In the genomic region with DNA sequence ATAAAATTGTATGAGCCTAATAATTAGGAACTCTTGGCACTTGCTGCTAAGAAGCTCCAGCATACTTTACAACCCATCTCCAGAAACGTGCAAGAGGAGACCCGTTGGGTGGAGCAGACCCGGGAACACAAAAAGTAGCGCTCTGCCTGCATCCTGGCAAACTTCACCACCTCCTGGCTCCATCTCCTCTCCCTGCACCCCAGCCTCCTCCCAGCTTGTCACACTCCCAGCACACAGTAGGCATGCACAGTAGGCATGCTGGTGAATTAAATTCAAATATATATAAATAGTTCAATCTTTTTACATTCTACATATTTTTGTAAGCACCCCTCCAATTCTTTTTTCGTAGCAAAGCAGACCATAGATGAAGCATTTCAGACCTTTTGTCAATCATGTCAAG, we compare ENCODE assay signal across 8 cellular contexts. TPM values are rescaled to one million over a fixed set of nuclear protein-coding genes. Genes with fewer than 3 reads are reported as not detected.
DNase-seq lines count a peak whose midpoint lies in the region; ATAC-seq and TF ChIP-seq lines count a peak whose summit lies in the region.

No MANE protein-coding gene starts in this region.

- H3K9me3 Mint-ChIP-seq in memory B cell, result no peaks in the 10 kb centered on the region

- peak overlapping the region; percentile 84 for H3K4me3 Mint-ChIP-seq in memory B cell

- no peaks in the 10 kb centered on the region for H3K9me3 ChIP-seq in heart right ventricle
- H3K9me3 ChIP-seq in vagina, result no peaks in the 10 kb centered on the region

- H3K36me3 ChIP-seq in heart right ventricle (no peaks in the 10 kb centered on the region), vagina (no peaks in the 10 kb centered on the region)

- no peak overlapping the region for H3K27ac Mint-ChIP-seq in memory B cell

- WGBS in heart right ventricle, 2 donors, result 45 to 54% methylated on average over 5 of the region's 5 CpGs

- H3K27ac ChIP-seq in heart right ventricle (peak overlapping the region in 3 of 10 donors; percentile 80 to 90 (median 81)), vagina (peak overlapping the region; percentile 85)

- no peak for DNase-seq in heart right ventricle
- no peak for DNase-seq in Right ventricle myocardium superior
- no peak for DNase-seq in astrocyte of the spinal cord (ENCODE audit: low read depth, low spot score)
- DNase-seq in memory B cell (ENCODE audit: low spot score in 2 of 2), result no peak
- no peak for DNase-seq in vagina (ENCODE audit: extremely low spot score in 2 of 2)
- DNase-seq in NCI-H128 (lab: John Stamatoyannopoulos, UW; ENCODE audit: unreplicated experiment), result no peak
- DNase-seq in NCI-H2029 (lab: John Stamatoyannopoulos, UW), result no peak
- DNase-seq in NCI-H2196 (lab: John Stamatoyannopoulos, UW; ENCODE audit: unreplicated experiment), result no peak

- H3K27me3 Mint-ChIP-seq in memory B cell, result peaks cover 16% of the 10 kb centered on the region

- H3K4me1 ChIP-seq in heart right ventricle (peaks cover 0 to 20% (median 14%) of the 10 kb centered on the region in 9 donors), vagina (peaks cover 19% of the 10 kb centered on the region)

- TF ChIP-seq POLR2A in vagina (IDR thresholded peaks at IDR 0.05), result no peak

- no peak for ATAC-seq in heart right ventricle
- no peak for ATAC-seq in Right ventricle myocardium superior (ENCODE audit: poor library complexity)
- no peak for ATAC-seq in memory B cell (ENCODE audit: low read depth)

- H3K4me3 ChIP-seq in heart right ventricle (peak overlapping the region in 7 of 10 donors; percentile 65 to 90 (median 85)), astrocyte of the spinal cord (ENCODE audit: low read depth, low read length) (peak overlapping the region; percentile 64), vagina (peak overlapping the region in 1 of 2 donors; percentile 60)

- intact Hi-C loops in heart right ventricle (cut with DNase I), result loop anchor here in 7 of 10 donors (5.0 kb wide), 2 partner anchors 35 to 40 kb away; partner anchors contain the start of gene WSB2 (in 6 of the 7)
- intact Hi-C loops in Right ventricle myocardium superior (cut with DNase I), result loop anchor here (10.0 kb wide), 1 partner anchor 228 kb away; no protein-coding TSS in a partner anchor
- intact Hi-C loops in vagina (cut with DNase I), result no loop called here

- H3K27me3 ChIP-seq in heart right ventricle (peaks cover 0 to 8% (median 0%) of the 10 kb centered on the region in 7 donors), vagina (no peaks in the 10 kb centered on the region)

- TF ChIP-seq CTCF in heart right ventricle (IDR thresholded peaks at IDR 0.05) (no peak), astrocyte of the spinal cord (IDR thresholded peaks at IDR 0.05; ENCODE audit: low read depth, low read length) (no peak), vagina (IDR thresholded peaks at IDR 0.05) (no peak)

- no peaks in the 10 kb centered on the region for H3K36me3 Mint-ChIP-seq in memory B cell

- H3K4me1 Mint-ChIP-seq in memory B cell, result peaks cover 6% of the 10 kb centered on the region

- in situ Hi-C loops in astrocyte of the spinal cord (cut with HindIII; ENCODE audit: low sequenced_read_pairs), result no loop called here

RNA-seq across cellular contexts. Expression of gene VSIG10, which starts 1.2 kb away (rescaled TPM):
- total RNA-seq in heart right ventricle, result 10 to 100 TPM in 6 of 10 donors, 1 to 10 TPM in 4; 9.2 to 13.7 (median 10.3) TPM
- 10 to 100 TPM in 1 of 2 donors, 1 to 10 TPM in 1; 5.3 to 23.6 TPM for polyA plus RNA-seq in heart right ventricle
- total RNA-seq in Right ventricle myocardium superior, result 12.0 TPM
- 31.2 TPM for total RNA-seq in vagina

RNA-seq across cellular contexts. Expression of gene PEBP1, which starts 33.3 kb away (rescaled TPM):
- 100 to 1,000 TPM; 310 to 552 (median 467) TPM for total RNA-seq in heart right ventricle
- polyA plus RNA-seq in heart right ventricle, result 100 to 1,000 TPM; 273 to 535 TPM
- 498 TPM for total RNA-seq in Right ventricle myocardium superior
- 167 TPM for total RNA-seq in vagina

RNA-seq across cellular contexts. Expression of gene WSB2, which starts 41.6 kb away (rescaled TPM):
- total RNA-seq in heart right ventricle (100 to 1,000 TPM in 4 of 10 donors, 10 to 100 TPM in 6; 89.8 to 125 (median 98.2) TPM), Right ventricle myocardium superior (98.1 TPM), vagina (44.0 TPM)
- polyA plus RNA-seq in heart right ventricle, result 10 to 100 TPM; 52.2 to 83.1 TPM
